Comparison of ENCODE assay signal across 8 cellular contexts in the genomic region with DNA sequence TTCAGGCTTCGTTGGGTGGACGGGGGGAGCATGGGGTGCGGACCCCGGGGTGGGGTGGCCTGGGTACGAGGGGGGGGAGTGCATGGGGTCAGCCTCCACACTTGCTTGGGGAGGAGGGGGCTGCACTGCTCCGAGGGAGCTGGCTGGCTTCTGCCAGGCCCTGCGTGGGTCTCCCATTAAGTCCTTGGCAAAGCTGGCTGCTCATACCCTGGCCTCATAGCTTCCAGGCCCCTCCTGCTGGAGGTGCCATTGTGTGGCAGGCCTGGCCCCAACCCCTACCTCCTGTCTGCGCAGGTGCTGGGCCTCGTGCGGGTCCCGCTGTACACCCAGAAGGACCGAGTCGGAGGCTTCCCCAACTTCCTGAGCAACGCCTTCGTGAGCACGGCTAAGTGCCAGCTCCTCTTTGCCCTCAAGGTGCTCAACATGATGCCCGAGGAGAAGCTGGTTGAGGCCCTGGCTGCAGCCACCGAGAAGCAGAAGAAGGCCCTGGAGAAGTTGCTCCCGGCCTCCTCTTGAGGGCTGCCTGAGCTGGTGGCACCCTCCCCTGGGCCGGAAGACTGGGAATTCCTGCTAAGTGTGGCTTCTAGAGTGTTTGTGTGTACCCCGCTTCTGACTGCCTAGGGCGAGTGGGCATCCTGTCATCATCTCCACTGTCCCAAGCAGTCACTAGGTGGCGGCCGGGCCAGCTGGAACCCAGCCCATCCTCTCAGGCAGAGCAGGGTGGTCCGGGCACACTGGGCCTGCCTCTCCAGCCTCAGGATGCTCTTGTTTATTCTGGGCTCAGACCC. TPM values are rescaled to one million over a fixed set of nuclear protein-coding genes. Genes with fewer than 3 reads are reported as not detected.
DNase-seq lines count a peak whose midpoint lies in the region; ATAC-seq lines count a peak whose summit lies in the region.

No MANE protein-coding gene starts in this region.

- peak overlapping the region; percentile 71 for H3K4me3 Mint-ChIP-seq in dendritic cell treated with granulocyte-macrophage colony-stimulating factor and Interleukin-4, amounts not matched to agents 40 ng/mL and 50 ng/mL, for 4 days

- DNase-seq in AG08395 (ENCODE audit: low spot score): peak; percentile 49
- no peak for DNase-seq in MG63
- peak; percentile 23 for DNase-seq in midbrain (lab: John Stamatoyannopoulos, UW)
- no peak for DNase-seq in stimulated activated CD4-positive, alpha-beta T cell treated with anti-CD3 and anti-CD28 coated beads, Interleukin-12 subunit alpha, Interleukin-12 subunit beta, amount 100 ng/mL, for 4 hours

- no peaks in the 10 kb centered on the region for H3K9me3 ChIP-seq in MG63

- intact Hi-C loops in dendritic cell treated with granulocyte-macrophage colony-stimulating factor and Interleukin-4, amounts not matched to agents 40 ng/mL and 50 ng/mL, for 4 days (cut with micrococcal nuclease): no loop called here

- H3K4me3 ChIP-seq in MG63: peak overlapping the region; percentile 71

- H3K27ac Mint-ChIP-seq in dendritic cell treated with granulocyte-macrophage colony-stimulating factor and Interleukin-4, amounts not matched to agents 40 ng/mL and 50 ng/mL, for 4 days: peak overlapping the region; percentile 53

- no peaks in the 10 kb centered on the region for H3K27me3 ChIP-seq in MG63

- H3K4me1 Mint-ChIP-seq in dendritic cell treated with granulocyte-macrophage colony-stimulating factor and Interleukin-4, amounts not matched to agents 40 ng/mL and 50 ng/mL, for 4 days (ENCODE audit: low read depth): peaks cover 49% of the 10 kb centered on the region

- H3K9me3 Mint-ChIP-seq in dendritic cell treated with granulocyte-macrophage colony-stimulating factor and Interleukin-4, amounts not matched to agents 40 ng/mL and 50 ng/mL, for 4 days: no peaks in the 10 kb centered on the region

- H3K27me3 Mint-ChIP-seq in dendritic cell treated with granulocyte-macrophage colony-stimulating factor and Interleukin-4, amounts not matched to agents 40 ng/mL and 50 ng/mL, for 4 days: no peaks in the 10 kb centered on the region

- H3K36me3 ChIP-seq in MG63: peaks cover 52% of the 10 kb centered on the region

- ATAC-seq in HG02759 (IDR thresholded peaks at IDR 0.05; ENCODE audit: unreplicated experiment) (no peak), HG03354 (IDR thresholded peaks at IDR 0.05; ENCODE audit: poor library complexity, severe bottlenecking, unreplicated experiment) (no peak), GM19397 (IDR thresholded peaks at IDR 0.05; ENCODE audit: unreplicated experiment) (no peak)

- peaks cover 64% of the 10 kb centered on the region for H3K36me3 Mint-ChIP-seq in dendritic cell treated with granulocyte-macrophage colony-stimulating factor and Interleukin-4, amounts not matched to agents 40 ng/mL and 50 ng/mL, for 4 days (ENCODE audit: low read depth)

RNA-seq across cellular contexts. Expression of a gene that starts 1.5 kb away (rescaled TPM):
- total RNA-seq in MG63 (2014; rRNA removed; shearing (Covaris generic); ENCODE audit: low replicate concordance): 61.9 and 65.8 TPM in 2 replicates

RNA-seq across cellular contexts. Expression of a gene that starts 39.2 kb away (rescaled TPM):
- 23.6 and 25.8 TPM in 2 replicates for total RNA-seq in MG63 (2014; rRNA removed; shearing (Covaris generic); ENCODE audit: low replicate concordance)

RNA-seq across cellular contexts. Expression of a gene that starts 39.5 kb away (rescaled TPM):
- total RNA-seq in MG63 (2014; rRNA removed; shearing (Covaris generic); ENCODE audit: low replicate concordance): 2.8 and 3.4 TPM in 2 replicates

Comparison
In these comparisons a context has a peak if more than half of its experiments do, and no peak if none do; other contexts are left out.
1. DNase-seq: peak in AG08395 (single experiment) and midbrain (single experiment); none in MG63 (single experiment) and stimulated activated CD4-positive, alpha-beta T cell treated with anti-CD3 and anti-CD28 coated beads, Interleukin-12 subunit alpha, Interleukin-12 subunit beta, amount 100 ng/mL, for 4 hours (single experiment).